In the genomic region with DNA sequence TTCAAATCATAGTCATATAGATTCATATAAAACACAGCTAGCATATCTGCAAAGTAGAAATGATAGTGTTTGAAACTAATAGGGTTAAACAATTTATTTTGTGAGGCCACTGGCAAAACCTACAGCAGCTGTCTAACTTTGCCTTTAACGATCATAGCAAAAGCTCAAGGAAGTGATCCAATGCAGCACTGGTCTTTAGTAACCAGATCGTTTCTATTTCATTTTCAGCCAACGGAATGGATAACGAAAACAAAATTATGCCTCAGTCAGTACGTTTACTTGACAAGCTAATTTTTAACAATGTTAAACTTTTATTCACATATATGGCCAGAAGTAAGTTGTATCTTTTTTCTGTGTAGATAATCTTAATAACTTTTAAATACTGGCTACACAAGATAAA, we compare ENCODE assay signal across 1 cellular context.
TF ChIP-seq lines count a peak whose summit lies in the region.

No MANE protein-coding gene starts in this region.

TF ChIP-seq in GM23338, 12 proteins besides CTCF, POLR2A, EP300 and RAD21 (continued from another document):
- TF ChIP-seq, protein P1, sequence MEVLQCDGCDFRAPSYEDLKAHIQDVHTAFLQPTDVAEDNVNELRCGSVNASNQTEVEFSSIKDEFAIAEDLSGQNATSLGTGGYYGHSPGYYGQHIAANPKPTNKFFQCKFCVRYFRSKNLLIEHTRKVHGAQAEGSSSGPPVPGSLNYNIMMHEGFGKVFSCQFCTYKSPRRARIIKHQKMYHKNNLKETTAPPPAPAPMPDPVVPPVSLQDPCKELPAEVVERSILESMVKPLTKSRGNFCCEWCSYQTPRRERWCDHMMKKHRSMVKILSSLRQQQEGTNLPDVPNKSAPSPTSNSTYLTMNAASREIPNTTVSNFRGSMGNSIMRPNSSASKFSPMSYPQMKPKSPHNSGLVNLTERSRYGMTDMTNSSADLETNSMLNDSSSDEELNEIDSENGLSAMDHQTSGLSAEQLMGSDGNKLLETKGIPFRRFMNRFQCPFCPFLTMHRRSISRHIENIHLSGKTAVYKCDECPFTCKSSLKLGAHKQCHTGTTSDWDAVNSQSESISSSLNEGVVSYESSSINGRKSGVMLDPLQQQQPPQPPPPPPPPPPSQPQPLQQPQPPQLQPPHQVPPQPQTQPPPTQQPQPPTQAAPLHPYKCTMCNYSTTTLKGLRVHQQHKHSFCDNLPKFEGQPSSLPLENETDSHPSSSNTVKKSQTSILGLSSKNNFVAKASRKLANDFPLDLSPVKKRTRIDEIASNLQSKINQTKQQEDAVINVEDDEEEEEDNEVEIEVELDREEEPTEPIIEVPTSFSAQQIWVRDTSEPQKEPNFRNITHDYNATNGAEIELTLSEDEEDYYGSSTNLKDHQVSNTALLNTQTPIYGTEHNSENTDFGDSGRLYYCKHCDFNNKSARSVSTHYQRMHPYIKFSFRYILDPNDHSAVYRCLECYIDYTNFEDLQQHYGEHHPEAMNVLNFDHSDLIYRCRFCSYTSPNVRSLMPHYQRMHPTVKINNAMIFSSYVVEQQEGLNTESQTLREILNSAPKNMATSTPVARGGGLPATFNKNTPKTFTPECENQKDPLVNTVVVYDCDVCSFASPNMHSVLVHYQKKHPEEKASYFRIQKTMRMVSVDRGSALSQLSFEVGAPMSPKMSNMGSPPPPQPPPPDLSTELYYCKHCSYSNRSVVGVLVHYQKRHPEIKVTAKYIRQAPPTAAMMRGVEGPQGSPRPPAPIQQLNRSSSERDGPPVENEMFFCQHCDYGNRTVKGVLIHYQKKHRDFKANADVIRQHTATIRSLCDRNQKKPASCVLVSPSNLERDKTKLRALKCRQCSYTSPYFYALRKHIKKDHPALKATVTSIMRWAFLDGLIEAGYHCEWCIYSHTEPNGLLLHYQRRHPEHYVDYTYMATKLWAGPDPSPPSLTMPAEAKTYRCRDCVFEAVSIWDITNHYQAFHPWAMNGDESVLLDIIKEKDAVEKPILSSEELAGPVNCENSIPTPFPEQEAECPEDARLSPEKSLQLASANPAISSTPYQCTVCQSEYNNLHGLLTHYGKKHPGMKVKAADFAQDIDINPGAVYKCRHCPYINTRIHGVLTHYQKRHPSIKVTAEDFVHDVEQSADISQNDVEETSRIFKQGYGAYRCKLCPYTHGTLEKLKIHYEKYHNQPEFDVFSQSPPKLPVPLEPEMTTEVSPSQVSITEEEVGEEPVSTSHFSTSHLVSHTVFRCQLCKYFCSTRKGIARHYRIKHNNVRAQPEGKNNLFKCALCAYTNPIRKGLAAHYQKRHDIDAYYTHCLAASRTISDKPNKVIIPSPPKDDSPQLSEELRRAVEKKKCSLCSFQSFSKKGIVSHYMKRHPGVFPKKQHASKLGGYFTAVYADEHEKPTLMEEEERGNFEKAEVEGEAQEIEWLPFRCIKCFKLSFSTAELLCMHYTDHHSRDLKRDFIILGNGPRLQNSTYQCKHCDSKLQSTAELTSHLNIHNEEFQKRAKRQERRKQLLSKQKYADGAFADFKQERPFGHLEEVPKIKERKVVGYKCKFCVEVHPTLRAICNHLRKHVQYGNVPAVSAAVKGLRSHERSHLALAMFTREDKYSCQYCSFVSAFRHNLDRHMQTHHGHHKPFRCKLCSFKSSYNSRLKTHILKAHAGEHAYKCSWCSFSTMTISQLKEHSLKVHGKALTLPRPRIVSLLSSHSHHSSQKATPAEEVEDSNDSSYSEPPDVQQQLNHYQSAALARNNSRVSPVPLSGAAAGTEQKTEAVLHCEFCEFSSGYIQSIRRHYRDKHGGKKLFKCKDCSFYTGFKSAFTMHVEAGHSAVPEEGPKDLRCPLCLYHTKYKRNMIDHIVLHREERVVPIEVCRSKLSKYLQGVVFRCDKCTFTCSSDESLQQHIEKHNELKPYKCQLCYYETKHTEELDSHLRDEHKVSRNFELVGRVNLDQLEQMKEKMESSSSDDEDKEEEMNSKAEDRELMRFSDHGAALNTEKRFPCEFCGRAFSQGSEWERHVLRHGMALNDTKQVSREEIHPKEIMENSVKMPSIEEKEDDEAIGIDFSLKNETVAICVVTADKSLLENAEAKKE (CRISPR knock-in tag; IDR thresholded peaks at IDR 0.05): no peak
- TF ChIP-seq NANOG (IDR thresholded peaks at IDR 0.05; ENCODE audit: borderline replicate concordance) (no peak), CREB1 (CRISPR knock-in tag; IDR thresholded peaks at IDR 0.05; ENCODE audit: low read depth) (no peak), POLR2AphosphoS5 (IDR thresholded peaks at IDR 0.05; ENCODE audit: low read depth) (no peak)
